20 cellular contexts compared by ENCODE assay signal in genomic region chr5:11640474-11640873, GRCh38.
"Had no signal": no experiment of that assay in that cellular context is flagged by ENCODE, and none has a peak within 500 bp of the region (broad histone marks: within the 10 kb centered on the region; RNA-seq: fewer than 3 reads in every experiment).

No MANE protein-coding gene starts in this region.

- ATAC-seq: foreskin keratinocyte; gastroesophageal sphincter; left colon; left lobe of liver; lower lobe of right lung; mucosa of descending colon; naive thymus-derived CD8-positive, alpha-beta T cell had no signal

- DNase-seq: dermis blood vessel endothelial cell; dorsolateral prefrontal cortex; effector CD4-positive, alpha-beta T cell; effector memory CD4-positive, alpha-beta T cell; foreskin keratinocyte; heart left ventricle; hypothalamus; immature natural killer cell; islet precursor cell; kidney; kidney glomerular epithelial cell; left colon; left ventricle myocardium inferior; lower lobe of right lung; mesenchymal stem cell; mucosa of descending colon; naive B cell; naive thymus-derived CD8-positive, alpha-beta T cell had no signal
